In genomic region chr18:4017479-4017878, GRCh38 we compare ENCODE assay signal across 9 cellular contexts.
DNase-seq lines count a peak whose midpoint lies in the region; ATAC-seq, FAIRE-seq and TF ChIP-seq lines count a peak whose summit lies in the region.
"Had no signal": no experiment of that assay in that cellular context is flagged by ENCODE, and none has a peak within 500 bp of the region (broad histone marks: within the 10 kb centered on the region; RNA-seq: fewer than 3 reads in every experiment).

No MANE protein-coding gene starts in this region.

- no peaks in the 10 kb centered on the region for H3K27me3 ChIP-seq in GM12878 (replicated peaks in 1 of 2; ENCODE audit: control insufficient read depth in 2 of 2, insufficient read depth in 2 of 2, low read length in 1 of 2)
- H3K27me3 ChIP-seq in Peyer's patch: no peaks in the 10 kb centered on the region
- H3K27me3 ChIP-seq: cardiac muscle cell had no signal

- WGBS in GM12878 (ENCODE audit: insufficient coverage, insufficient replicate concordance, low lambda C conversion rate, missing lambda C conversion rate): 12% methylated on average over 3 of the region's 3 CpGs

- no peaks in the 10 kb centered on the region for H3K79me2 ChIP-seq in GM12878 (ENCODE audit: control insufficient read depth, insufficient read depth, low read length)

- in situ Hi-C loops in GM12878 (cut with MboI): no loop called here

- no peak for TF ChIP-seq RAD21 in GM12878 (IDR thresholded peaks at IDR 0.05; ENCODE audit: insufficient read depth, low read depth, low read length)

- SMC1A ChIA-PET in GM12878 (lab: Charles Lee; ENCODE audit: uncharacterized antibody, unreplicated experiment): interaction anchor here (0.6 kb wide), 1 partner anchor 101 kb away, joined by 3 read pairs; no protein-coding TSS in a partner anchor

- H3K9me3 ChIP-seq in GM12878 (replicated peaks; ENCODE audit: control insufficient read depth, insufficient read depth, low read length): no peaks in the 10 kb centered on the region
- H3K9me3 ChIP-seq in Peyer's patch: no peaks in the 10 kb centered on the region

- DNase-seq in COR-L47 (lab: John Stamatoyannopoulos, UW) (peak; percentile 7), GM12878 (ENCODE audit: low read depth, low spot score) (no peak), Peyer's patch (no peak), ureter (ENCODE audit: low spot score) (no peak), NCI-H1930 (lab: John Stamatoyannopoulos, UW) (no peak)
- no peak for DNase-seq in activated naive CD4-positive, alpha-beta T cell (lab: John Stamatoyannopoulos, UW)

- TF ChIP-seq POLR2A in GM12878 (IDR thresholded peaks at IDR 0.05; ENCODE audit: low read depth, low read length): no peak
- no peak for TF ChIP-seq POLR2A in Peyer's patch (IDR thresholded peaks at IDR 0.05)

- intact Hi-C loops in GM12878 (cut with micrococcal nuclease; ENCODE audit: unreplicated experiment): loop anchor here (10.0 kb wide), 1 partner anchor 47 kb away; no protein-coding TSS in a partner anchor

- POLR2A ChIA-PET in GM12878 (lab: Charles Lee): no interaction called here

- FAIRE-seq in GM12878 (lab: Jason Lieb, UNC): no peak

- H3K9ac ChIP-seq in GM12878 (ENCODE audit: control insufficient read depth, insufficient read depth, low read length): no peak overlapping the region

- ATAC-seq in GM19324 (IDR thresholded peaks at IDR 0.05; ENCODE audit: low FRiP score, unreplicated experiment) (peak; percentile 88), HG03378 (IDR thresholded peaks at IDR 0.05; ENCODE audit: unreplicated experiment) (peak; percentile 71), GM12878 (peak; percentile 79)

- CTCF ChIA-PET in GM12878 (lab: Yijun Ruan, JAX): interaction anchor here (0.5 kb wide), 1 partner anchor 49 kb away, joined by 3 read pairs; no protein-coding TSS in a partner anchor

- H3K4me1 ChIP-seq in GM12878 (ENCODE audit: control insufficient read depth, insufficient read depth, low read length) (no peaks in the 10 kb centered on the region), Peyer's patch (no peaks in the 10 kb centered on the region)

- H3K4me3 ChIP-seq in GM12878 (no peak overlapping the region), Peyer's patch (no peak overlapping the region)
- H3K4me3 ChIP-seq: cardiac muscle cell had no signal

- no peak for TF ChIP-seq EP300 in GM12878 (IDR thresholded peaks at IDR 0.05; ENCODE audit: borderline replicate concordance in 1 of 2, control insufficient read depth in 1 of 2, low read depth in 2 of 2, low read length in 2 of 2)

- H4K20me1 ChIP-seq in GM12878 (ENCODE audit: control insufficient read depth, insufficient read depth): no peaks in the 10 kb centered on the region

- H3K27ac ChIP-seq in GM12878 (ENCODE audit: control insufficient read depth, insufficient read depth) (no peak overlapping the region), Peyer's patch (no peak overlapping the region)
- H3K27ac ChIP-seq: cardiac muscle cell had no signal

- H3K36me3 ChIP-seq in GM12878 (ENCODE audit: control insufficient read depth in 2 of 2, insufficient read depth in 2 of 2, low read length in 1 of 2): peaks cover 0 to 1% of the 10 kb centered on the region in 2 experiments; a peak in 1 of 4 replicates
- H3K36me3 ChIP-seq in Peyer's patch: no peaks in the 10 kb centered on the region
- H3K36me3 ChIP-seq: cardiac muscle cell had no signal

- no peak overlapping the region for H2AFZ ChIP-seq in GM12878 (ENCODE audit: control insufficient read depth, low read depth, low read length)

- RAD21 ChIA-PET in GM12878 (lab: Charles Lee; ENCODE audit: unreplicated experiment): interaction anchor here (2.1 kb wide), 1 partner anchor 23 kb away, joined by 5 read pairs; no protein-coding TSS in a partner anchor

- peak in 2 of 3 experiments; percentile 22 to 35; a peak in 3 of 6 replicates for TF ChIP-seq CTCF in GM12878 (IDR thresholded peaks at IDR 0.05 in 2 of 3, conservative IDR thresholded peaks at IDR 0.05 in 1 of 3; ENCODE audit: control insufficient read depth in 2 of 3, extremely low read depth in 1 of 3, insufficient read depth in 1 of 3, low read depth in 3 of 3, low read length in 3 of 3)
- TF ChIP-seq CTCF in Peyer's patch (IDR thresholded peaks at IDR 0.05): peak in 1 of 6 experiments; percentile 10

- H3K4me2 ChIP-seq in GM12878 (ENCODE audit: control insufficient read depth, insufficient read depth): no peak overlapping the region

- no TSS peak for BruUV-seq in GM12878 (replicated peaks; lab: Mats Ljungman, UMichigan)

TF ChIP-seq in GM12878, 131 proteins besides CTCF, POLR2A, EP300 and RAD21:
- TF ChIP-seq SMC3 (IDR thresholded peaks at IDR 0.05; ENCODE audit: borderline replicate concordance, low read length) (peak; percentile 32; the same call in 1 of the 2 replicates), BCLAF1 (IDR thresholded peaks at IDR 0.05) (no peak), POU2F2 (IDR thresholded peaks at IDR 0.05; ENCODE audit: borderline replicate concordance, low read depth, low read length) (peak; percentile 20; the same call in 1 of the 3 replicates), KAT2A (conservative IDR thresholded peaks at IDR 0.05; ENCODE audit: control insufficient read depth, low read depth, low read length) (no peak)
